15 cellular contexts compared by ENCODE assay signal in genomic region chr6:157645201-157645795, GRCh38.
DNase-seq lines count a peak whose midpoint lies in the region; ATAC-seq, FAIRE-seq and TF ChIP-seq lines count a peak whose summit lies in the region.
"Had no signal": no experiment of that assay in that cellular context is flagged by ENCODE, and none has a peak within 500 bp of the region (broad histone marks: within the 10 kb centered on the region; RNA-seq: fewer than 3 reads in every experiment).

No MANE protein-coding gene starts in this region.

- dilution Hi-C loops in endothelial cell of umbilical vein (cut with MboI; ENCODE audit: extremely low pct_ligation_motif_present, low sequenced_read_pairs) = no loop called here

- FAIRE-seq in endothelial cell of umbilical vein (lab: Jason Lieb, UNC) = peak; percentile 76

- H3K9ac ChIP-seq in endothelial cell of umbilical vein (replicated peaks; ENCODE audit: extremely low read depth, insufficient read depth, low read length) = no peak overlapping the region
- H3K9ac ChIP-seq: GM23248 had no signal

- no peak overlapping the region for H3K4me2 ChIP-seq in endothelial cell of umbilical vein (ENCODE audit: insufficient read depth, low read length)

- H3K4me3 Mint-ChIP-seq in stimulated activated effector memory CD8-positive, alpha-beta T cell treated with anti-CD3 and anti-CD28 coated beads, Interleukin-12 subunit alpha, Interleukin-12 subunit beta, amount 100 ng/mL, for 72 hours = no peak overlapping the region
- H3K4me3 Mint-ChIP-seq: B cell; CD4-positive, alpha-beta memory T cell had no signal

- no peaks in the 10 kb centered on the region for H3K9me3 Mint-ChIP-seq in stimulated activated effector memory CD8-positive, alpha-beta T cell treated with anti-CD3 and anti-CD28 coated beads, Interleukin-12 subunit alpha, Interleukin-12 subunit beta, amount 100 ng/mL, for 72 hours
- H3K9me3 Mint-ChIP-seq: CD4-positive, alpha-beta memory T cell had no signal

- POLR2A ChIA-PET in endothelial cell of umbilical vein (lab: Charles Lee) = no interaction called here

- no peak overlapping the region for H3K4me3 ChIP-seq in endothelial cell of umbilical vein (replicated peaks in 1 of 3; ENCODE audit: insufficient read depth in 1 of 3, low read depth in 1 of 3, low read length in 3 of 3)
- H3K4me3 ChIP-seq: GM23248, SJSA1 had no signal

- no TSS peak for BruUV-seq in endothelial cell of umbilical vein (replicated peaks; lab: Mats Ljungman, UMichigan)

- no peak overlapping the region for H3K27ac ChIP-seq in endothelial cell of umbilical vein (ENCODE audit: insufficient read depth, low read depth, low read length)
- H3K27ac ChIP-seq: GM23248, SJSA1 had no signal

- no peaks in the 10 kb centered on the region for H3K27me3 ChIP-seq in endothelial cell of umbilical vein (ENCODE audit: control insufficient read depth in 2 of 2, insufficient read depth in 2 of 2, low read length in 2 of 2)
- H3K27me3 ChIP-seq: SJSA1 had no signal

- H3K36me3 ChIP-seq in endothelial cell of umbilical vein (ENCODE audit: control insufficient read depth in 2 of 2, extremely low read depth in 1 of 2, insufficient read depth in 2 of 2, low read length in 2 of 2) = no peaks in the 10 kb centered on the region

- H3K9me1 ChIP-seq in endothelial cell of umbilical vein (replicated peaks; ENCODE audit: control insufficient read depth, extremely low read depth, insufficient read depth, low read length) = no peaks in the 10 kb centered on the region

- DNase-seq in GF-D8 (lab: John Stamatoyannopoulos, UW) (peak; percentile 62), NCI-H1694 treated with DMSO at 0.1 percent for 48 hours (lab: John Stamatoyannopoulos, UW) (peak; percentile 41), endothelial cell of umbilical vein (ENCODE audit: low read depth, low spot score) (peak; percentile 69), NCI-H524 treated with DMSO at 0.1 percent for 48 hours (lab: John Stamatoyannopoulos, UW) (no peak), NCI-H226 (no peak)
- no peak for DNase-seq in stimulated activated effector memory CD8-positive, alpha-beta T cell treated with anti-CD3 and anti-CD28 coated beads, Interleukin-12 subunit alpha, Interleukin-12 subunit beta, amount 100 ng/mL, for 72 hours (ENCODE audit: low spot score in 2 of 2)
- DNase-seq: Calu3; CD4-positive, alpha-beta memory T cell; GM23248; NCI-H345; SW 1271 had no signal

- H3K4me1 ChIP-seq in endothelial cell of umbilical vein (ENCODE audit: control insufficient read depth, extremely low read depth, insufficient read depth, low read length) = peaks cover 11% of the 10 kb centered on the region
- H3K4me1 ChIP-seq: SJSA1 had no signal

- no peaks in the 10 kb centered on the region for H3K4me1 Mint-ChIP-seq in stimulated activated effector memory CD8-positive, alpha-beta T cell treated with anti-CD3 and anti-CD28 coated beads, Interleukin-12 subunit alpha, Interleukin-12 subunit beta, amount 100 ng/mL, for 72 hours

- H3K9me3 ChIP-seq in endothelial cell of umbilical vein (replicated peaks; ENCODE audit: control insufficient read depth, insufficient read depth, low read length) = no peaks in the 10 kb centered on the region
- H3K9me3 ChIP-seq: SJSA1 had no signal

- no peaks in the 10 kb centered on the region for H4K20me1 ChIP-seq in endothelial cell of umbilical vein (replicated peaks; ENCODE audit: control insufficient read depth, extremely low read depth, insufficient read depth, low read length)

- peak overlapping the region; percentile 25 for H2AFZ ChIP-seq in endothelial cell of umbilical vein (ENCODE audit: low read depth, low read length)
- H2AFZ ChIP-seq: GM23248 had no signal

- TF ChIP-seq CTCF in endothelial cell of umbilical vein (IDR thresholded peaks at IDR 0.05; ENCODE audit: extremely low read depth in 1 of 2, insufficient read depth in 1 of 2, low read depth in 1 of 2, low read length in 2 of 2) = no peak

- CTCF ChIA-PET in endothelial cell of umbilical vein (lab: Charles Lee) = interaction anchor here (1.5 kb wide), 1 partner anchor 112 kb away, joined by 4 read pairs; no protein-coding TSS in a partner anchor

- intact Hi-C loops in endothelial cell of umbilical vein (cut with micrococcal nuclease) = no loop called here

- H3K79me2 ChIP-seq in endothelial cell of umbilical vein (ENCODE audit: control insufficient read depth, insufficient read depth, low read length) = no peaks in the 10 kb centered on the region

- no peak for TF ChIP-seq POLR2A in endothelial cell of umbilical vein (IDR thresholded peaks at IDR 0.05; ENCODE audit: low read depth, low read length)

- no peaks in the 10 kb centered on the region for H3K36me3 Mint-ChIP-seq in stimulated activated effector memory CD8-positive, alpha-beta T cell treated with anti-CD3 and anti-CD28 coated beads, Interleukin-12 subunit alpha, Interleukin-12 subunit beta, amount 100 ng/mL, for 72 hours
- H3K36me3 Mint-ChIP-seq: CD4-positive, alpha-beta memory T cell had no signal

- H3K27ac Mint-ChIP-seq in stimulated activated effector memory CD8-positive, alpha-beta T cell treated with anti-CD3 and anti-CD28 coated beads, Interleukin-12 subunit alpha, Interleukin-12 subunit beta, amount 100 ng/mL, for 72 hours = peak overlapping the region; percentile 44
- H3K27ac Mint-ChIP-seq: B cell; CD4-positive, alpha-beta memory T cell had no signal

- ATAC-seq in stimulated activated effector memory CD8-positive, alpha-beta T cell treated with anti-CD3 and anti-CD28 coated beads, Interleukin-12 subunit alpha, Interleukin-12 subunit beta, amount 100 ng/mL, for 72 hours = no peak
- ATAC-seq in HG02885 (IDR thresholded peaks at IDR 0.05; ENCODE audit: poor library complexity, unreplicated experiment) = no peak
- ATAC-seq: HCT116 had no signal

TF ChIP-seq in endothelial cell of umbilical vein, 7 proteins besides CTCF, POLR2A, EP300 and RAD21:
- TF ChIP-seq EZH2 (IDR thresholded peaks at IDR 0.05; ENCODE audit: borderline replicate concordance, low read depth, low read length, severe bottlenecking) (no peak), JUN (IDR thresholded peaks at IDR 0.05; ENCODE audit: borderline replicate concordance, insufficient read depth, insufficient read length, low read depth) (no peak), MAX (IDR thresholded peaks at IDR 0.05; ENCODE audit: insufficient read depth, insufficient read length) (no peak), MYC (IDR thresholded peaks at IDR 0.05; ENCODE audit: low read depth, low read length) (no peak), GATA2 (IDR thresholded peaks at IDR 0.05; ENCODE audit: insufficient read depth, insufficient read length, low read depth, low read length) (no peak)

Comparison
In these comparisons a context has a peak if more than half of its experiments do, and no peak if none do; other contexts are left out.
1. DNase-seq: peak in GF-D8 (single experiment), NCI-H1694 treated with DMSO at 0.1 percent for 48 hours (single experiment) and endothelial cell of umbilical vein (single experiment); none in stimulated activated effector memory CD8-positive, alpha-beta T cell treated with anti-CD3 and anti-CD28 coated beads, Interleukin-12 subunit alpha, Interleukin-12 subunit beta, amount 100 ng/mL, for 72 hours (0 of 2), NCI-H524 treated with DMSO at 0.1 percent for 48 hours (single experiment) and NCI-H226 (single experiment).